Comparison of ENCODE assay signal across 16 cellular contexts in genomic region chr3:13013595-13013993, GRCh38. TPM values are rescaled to one million over a fixed set of nuclear protein-coding genes. Genes with fewer than 3 reads are reported as not detected.
DNase-seq lines count a peak whose midpoint lies in the region; ATAC-seq and TF ChIP-seq lines count a peak whose summit lies in the region.
"Had no signal": no experiment of that assay in that cellular context is flagged by ENCODE, and none has a peak within 500 bp of the region (broad histone marks: within the 10 kb centered on the region; RNA-seq: fewer than 3 reads in every experiment).

No MANE protein-coding gene starts in this region.

- ATAC-seq in naive thymus-derived CD4-positive, alpha-beta T cell, result no peak
- ATAC-seq in HG02763 (IDR thresholded peaks at IDR 0.05; ENCODE audit: unreplicated experiment), result no peak

- H3K4me3 Mint-ChIP-seq in CD14-positive monocyte (peak overlapping the region; percentile 86 to 95), IgD-negative memory B cell (peak overlapping the region; percentile 78 to 92 (median 87))
- peak overlapping the region; percentile 4 for H3K4me3 Mint-ChIP-seq in activated naive CD8-positive, alpha-beta T cell treated with anti-CD3 and anti-CD28 coated beads for 36 hours
- H3K4me3 Mint-ChIP-seq in naive thymus-derived CD4-positive, alpha-beta T cell, result peak overlapping the region; percentile 45 to 96 (median 90)

- DNase-seq in CD14-positive monocyte (ENCODE audit: low spot score), result no peak
- DNase-seq in activated naive CD8-positive, alpha-beta T cell treated with anti-CD3 and anti-CD28 coated beads for 36 hours, result no peak
- no peak for DNase-seq in naive thymus-derived CD4-positive, alpha-beta T cell
- DNase-seq in HK-2 (ENCODE audit: unreplicated experiment), result no peak
- DNase-seq in GM10248 (ENCODE audit: extremely low spot score), result no peak
- DNase-seq in hippocampal formation (lab: John Stamatoyannopoulos, UW), result no peak
- DNase-seq: AML-193, mesendoderm, NCI-H526 treated with DMSO at 0.1 percent for 48 hours, SHP77 treated with DMSO at 0.1 percent for 48 hours had no signal

- peaks cover 0 to 4% (median 0%) of the 10 kb centered on the region in 3 donors for H3K27me3 Mint-ChIP-seq in CD14-positive monocyte (ENCODE audit: low read depth in 3 of 3)
- no peaks in the 10 kb centered on the region for H3K27me3 Mint-ChIP-seq in IgD-negative memory B cell
- H3K27me3 Mint-ChIP-seq in activated naive CD8-positive, alpha-beta T cell treated with anti-CD3 and anti-CD28 coated beads for 36 hours, result no peaks in the 10 kb centered on the region
- H3K27me3 Mint-ChIP-seq in naive thymus-derived CD4-positive, alpha-beta T cell, result no peaks in the 10 kb centered on the region

- no peaks in the 10 kb centered on the region for H3K27me3 ChIP-seq in naive thymus-derived CD4-positive, alpha-beta T cell (ENCODE audit: control insufficient read depth in 2 of 2, insufficient read depth in 2 of 2, low read length in 2 of 2)
- H3K27me3 ChIP-seq: cardiac muscle cell, hepatocyte had no signal

- CTCF ChIA-PET in naive thymus-derived CD4-positive, alpha-beta T cell (lab: Charles Lee), result interaction anchor here (4.6 kb wide), 1 partner anchor 19 kb away, joined by 23 read pairs; no protein-coding TSS in a partner anchor
- CTCF ChIA-PET in GM10248 (lab: Yijun Ruan, JAX), result interaction anchor here (1.0 to 5.4 kb wide), 6 partner anchors 9 to 78 kb away, joined by 3 to 34 read pairs (median 8); no protein-coding TSS in a partner anchor

- H3K27ac ChIP-seq in naive thymus-derived CD4-positive, alpha-beta T cell (ENCODE audit: low read depth, low read length), result peak overlapping the region; percentile 99
- H3K27ac ChIP-seq: cardiac muscle cell, epithelial cell of prostate, hepatocyte had no signal

- intact Hi-C loops in CD14-positive monocyte (cut with micrococcal nuclease), result loop anchor here (2.0 to 5.0 kb wide), 2 partner anchors 15 to 34 kb away; no protein-coding TSS in a partner anchor
- intact Hi-C loops in naive thymus-derived CD4-positive, alpha-beta T cell (cut with micrococcal nuclease), result loop anchor here in 1 of 2 donors (5.0 to 10.0 kb wide), 8 partner anchors 334 to 1419 kb away; partner anchors contain the start of genes HDAC11 and TSEN2

- POLR2A ChIA-PET in naive thymus-derived CD4-positive, alpha-beta T cell (lab: Charles Lee), result interaction anchor here (1.0 to 3.7 kb wide), 4 partner anchors 19 to 466 kb away, joined by 3 to 20 read pairs (median 3); no protein-coding TSS in a partner anchor
- POLR2A ChIA-PET in GM10248 (lab: Yijun Ruan, JAX), result interaction anchor here (3.2 kb wide), 1 partner anchor 9 kb away, joined by 20 read pairs; no protein-coding TSS in a partner anchor

- H3K27ac Mint-ChIP-seq in CD14-positive monocyte, result peak overlapping the region; percentile 99 to 100 (median 100)
- H3K27ac Mint-ChIP-seq in IgD-negative memory B cell, result peak overlapping the region; percentile 96 to 99 (median 98)
- peak overlapping the region; percentile 93 for H3K27ac Mint-ChIP-seq in activated naive CD8-positive, alpha-beta T cell treated with anti-CD3 and anti-CD28 coated beads for 36 hours
- peak overlapping the region; percentile 97 to 100 (median 99) for H3K27ac Mint-ChIP-seq in naive thymus-derived CD4-positive, alpha-beta T cell
- H3K27ac Mint-ChIP-seq: progenitor cell of endocrine pancreas had no signal

- H3K4me1 ChIP-seq in naive thymus-derived CD4-positive, alpha-beta T cell (ENCODE audit: control insufficient read depth in 2 of 2, insufficient read depth in 2 of 2, low read length in 2 of 2), result peaks cover 75 to 81% of the 10 kb centered on the region in 2 donors

- no peaks in the 10 kb centered on the region for H3K9me3 ChIP-seq in naive thymus-derived CD4-positive, alpha-beta T cell (ENCODE audit: control insufficient read depth in 2 of 3, low read length in 3 of 3)

- H3K4me3 ChIP-seq in naive thymus-derived CD4-positive, alpha-beta T cell (ENCODE audit: low read length), result peak overlapping the region; percentile 83
- H3K4me3 ChIP-seq: cardiac muscle cell, hepatocyte had no signal

- H3K36me3 ChIP-seq in naive thymus-derived CD4-positive, alpha-beta T cell (ENCODE audit: control insufficient read depth in 2 of 3, insufficient read depth in 3 of 3, low read length in 3 of 3), result peaks cover 0 to 8% (median 0%) of the 10 kb centered on the region in 3 experiments
- H3K36me3 ChIP-seq: cardiac muscle cell had no signal

- TF ChIP-seq CTCF in CD14-positive monocyte (IDR thresholded peaks at IDR 0.05), result no peak
- TF ChIP-seq CTCF in GM10248 (IDR thresholded peaks at IDR 0.05; ENCODE audit: control extremely low read depth, extremely low read depth, low read depth, missing control alignments), result no peak

- H3K36me3 Mint-ChIP-seq in CD14-positive monocyte (peaks cover 36 to 46% of the 10 kb centered on the region in 2 donors), IgD-negative memory B cell (peaks cover 11% of the 10 kb centered on the region)
- peaks cover 9% of the 10 kb centered on the region for H3K36me3 Mint-ChIP-seq in activated naive CD8-positive, alpha-beta T cell treated with anti-CD3 and anti-CD28 coated beads for 36 hours
- peaks cover 0 to 21% (median 2%) of the 10 kb centered on the region in 5 donors for H3K36me3 Mint-ChIP-seq in naive thymus-derived CD4-positive, alpha-beta T cell

- H3K4me1 Mint-ChIP-seq in CD14-positive monocyte (peaks cover 79% of the 10 kb centered on the region), IgD-negative memory B cell (peaks cover 53 to 71% (median 61%) of the 10 kb centered on the region in 3 donors)
- peaks cover 66% of the 10 kb centered on the region for H3K4me1 Mint-ChIP-seq in activated naive CD8-positive, alpha-beta T cell treated with anti-CD3 and anti-CD28 coated beads for 36 hours
- H3K4me1 Mint-ChIP-seq in naive thymus-derived CD4-positive, alpha-beta T cell, result peaks cover 62 to 83% (median 75%) of the 10 kb centered on the region in 7 donors

- H3K9me3 Mint-ChIP-seq in CD14-positive monocyte (peaks cover 0 to 3% (median 0%) of the 10 kb centered on the region in 7 donors), IgD-negative memory B cell (no peaks in the 10 kb centered on the region)
- H3K9me3 Mint-ChIP-seq in activated naive CD8-positive, alpha-beta T cell treated with anti-CD3 and anti-CD28 coated beads for 36 hours, result no peaks in the 10 kb centered on the region
- H3K9me3 Mint-ChIP-seq in naive thymus-derived CD4-positive, alpha-beta T cell, result no peaks in the 10 kb centered on the region

RNA-seq across cellular contexts. Expression of gene IQSEC1, which starts 59.6 kb away (rescaled TPM):
- polyA plus RNA-seq in CD14-positive monocyte (10 to 100 TPM; 17.7 to 30.3 TPM), IgD-negative memory B cell (52.5 TPM)
- 10 to 100 TPM; 20.1 to 22.2 TPM for total RNA-seq in activated naive CD8-positive, alpha-beta T cell treated with anti-CD3 and anti-CD28 coated beads for 36 hours
- 100 to 1,000 TPM in 1 of 5 experiments, 10 to 100 TPM in 4; 51.8 to 163 (median 79.5) TPM for total RNA-seq in naive thymus-derived CD4-positive, alpha-beta T cell
- 10 to 100 TPM; 21.1 to 38.8 TPM for polyA plus RNA-seq in naive thymus-derived CD4-positive, alpha-beta T cell

Comparison
In these comparisons a context has a peak if more than half of its experiments do, and no peak if none do; other contexts are left out.
1. H3K4me3 Mint-ChIP-seq: peak in every context shown above with its lines; median percentile 90 in CD14-positive monocyte; 90 in naive thymus-derived CD4-positive, alpha-beta T cell; 87 in IgD-negative memory B cell; 4 in activated naive CD8-positive, alpha-beta T cell treated with anti-CD3 and anti-CD28 coated beads for 36 hours.